In genomic region chr17:182164-182751, GRCh38 we compare ENCODE assay signal across 1 cellular context.
A peak's percentile ranks its signal among the peaks of the same experiment; 100 is the strongest.
TF ChIP-seq lines count a peak whose summit lies in the region.

No MANE protein-coding gene starts in this region.

TF ChIP-seq in H1, 55 proteins besides CTCF, POLR2A, EP300 and RAD21:
- TF ChIP-seq SP1 (IDR thresholded peaks at IDR 0.05; ENCODE audit: low read depth, low read length) (no peak), JUND (IDR thresholded peaks at IDR 0.05; ENCODE audit: low read length) (no peak), KDM4A (IDR thresholded peaks at IDR 0.05; ENCODE audit: low read depth, low read length, severe bottlenecking) (no peak), CHD1 (IDR thresholded peaks at IDR 0.05; ENCODE audit: low read depth, low read length) (no peak), PHF8 (conservative IDR thresholded peaks at IDR 0.05; ENCODE audit: low read depth, low read length) (no peak), SIRT6 (IDR thresholded peaks at IDR 0.05; ENCODE audit: low read length) (no peak), RFX5 (IDR thresholded peaks at IDR 0.05; ENCODE audit: borderline replicate concordance, low read depth, low read length) (no peak), CTBP2 (IDR thresholded peaks at IDR 0.05; ENCODE audit: borderline replicate concordance, insufficient read depth, insufficient read length, low read length) (no peak), CBX5 (IDR thresholded peaks at IDR 0.05; ENCODE audit: low read depth, low read length) (no peak), CEBPB (IDR thresholded peaks at IDR 0.05; ENCODE audit: low read depth, low read length) (peak; percentile 76), TAF7 (optimal IDR thresholded peaks at IDR 0.05; ENCODE audit: borderline replicate concordance, low read depth, low read length) (no peak), RXRA (IDR thresholded peaks at IDR 0.05; ENCODE audit: insufficient read depth, low read depth, low read length) (no peak), TBP (IDR thresholded peaks at IDR 0.05; ENCODE audit: low read depth, low read length) (no peak), ATF2 (IDR thresholded peaks at IDR 0.05; ENCODE audit: low read length) (no peak), FOSL1 (IDR thresholded peaks at IDR 0.05; ENCODE audit: insufficient read depth, low read depth, low read length) (no peak)
- TF ChIP-seq, protein P1, sequence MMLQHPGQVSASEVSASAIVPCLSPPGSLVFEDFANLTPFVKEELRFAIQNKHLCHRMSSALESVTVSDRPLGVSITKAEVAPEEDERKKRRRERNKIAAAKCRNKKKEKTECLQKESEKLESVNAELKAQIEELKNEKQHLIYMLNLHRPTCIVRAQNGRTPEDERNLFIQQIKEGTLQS (IDR thresholded peaks at IDR 0.05; ENCODE audit: insufficient read depth, low read depth, low read length), result 0 out of 2 replicates have a peak, but pooled peaks have one; percentile 7
